ENCODE assay signal across 8 cellular contexts in genomic region chr1:18557621-18558465, GRCh38.
DNase-seq lines count a peak whose midpoint lies in the region; ATAC-seq, FAIRE-seq and TF ChIP-seq lines count a peak whose summit lies in the region.

No MANE protein-coding gene starts in this region.

- WGBS in right cardiac atrium = 6% methylated on average over 29 of the region's 29 CpGs
- 2% methylated on average over 20 of the region's 29 CpGs for WGBS in HepG2 (ENCODE audit: low lambda C conversion rate)
- 2 to 4% methylated on average over 29 of the region's 29 CpGs for WGBS in aorta, 2 donors

- no peak for FAIRE-seq in HepG2 (lab: Jason Lieb, UNC)

- H2AFZ ChIP-seq in HepG2 (ENCODE audit: low read length) = no peak overlapping the region

- TF ChIP-seq CTCF in HepG2 (CRISPR knock-in tag; IDR thresholded peaks at IDR 0.05) (no peak), GM20000 (IDR thresholded peaks at IDR 0.05; ENCODE audit: extremely low read depth, missing control alignments) (no peak)

- no TSS peak for BruUV-seq in HepG2 (replicated peaks; lab: Mats Ljungman, UMichigan)

- no peak overlapping the region for H3K4me3 Mint-ChIP-seq in activated naive CD8-positive, alpha-beta T cell treated with anti-CD3 and anti-CD28 coated beads, Interleukin-2, amount 50 U/mL, for 24 hours

- no peak for TF ChIP-seq EP300 in HepG2 (IDR thresholded peaks at IDR 0.05; ENCODE audit: low read depth in 2 of 2, low read length in 2 of 2)
- no peak for TF ChIP-seq EP300 in HepG2 (CRISPR knock-in tag; IDR thresholded peaks at IDR 0.05; ENCODE audit: borderline replicate concordance)

- POLR2A ChIA-PET in HepG2 (lab: Yijun Ruan, JAX) = no interaction called here

- H3K27ac ChIP-seq in right cardiac atrium (ENCODE audit: low read length) (no peak overlapping the region), HepG2 (ENCODE audit: extremely low read length, insufficient read depth, low read length) (no peak overlapping the region), aorta (ENCODE audit: low read depth in 1 of 2, low read length in 2 of 2) (no peak overlapping the region)

- no peaks in the 10 kb centered on the region for H3K9me3 Mint-ChIP-seq in activated naive CD8-positive, alpha-beta T cell treated with anti-CD3 and anti-CD28 coated beads, Interleukin-2, amount 50 U/mL, for 24 hours

- intact Hi-C loops in right cardiac atrium (cut with DNase I) = no loop called here
- intact Hi-C loops in cardiac septum (cut with DNase I) = no loop called here
- intact Hi-C loops in HepG2 (cut with micrococcal nuclease; ENCODE audit: unreplicated experiment) = no loop called here
- intact Hi-C loops in aorta (cut with DNase I) = no loop called here

- peak; percentile 66 to 71 for ATAC-seq in right cardiac atrium
- ATAC-seq in activated naive CD8-positive, alpha-beta T cell treated with anti-CD3 and anti-CD28 coated beads, Interleukin-2, amount 50 U/mL, for 24 hours = peak; percentile 42
- peak; percentile 75 for ATAC-seq in HepG2
- peak; percentile 36 for ATAC-seq in aorta (ENCODE audit: low FRiP score)
- ATAC-seq in GM18861 (IDR thresholded peaks at IDR 0.05; ENCODE audit: unreplicated experiment) = no peak

- in situ Hi-C loops in HepG2 (cut with HindIII; ENCODE audit: extremely low pct_ligation_motif_present, low pct_unique_long_range_greater_than_20kb) = no loop called here

- CTCF ChIA-PET in HepG2 (lab: Yijun Ruan, JAX; ENCODE audit: low intra/inter-chr PET ratio, low total read pairs) = no interaction called here

- no peaks in the 10 kb centered on the region for H3K36me3 ChIP-seq in HepG2 (replicated peaks in 1 of 2; ENCODE audit: control insufficient read depth in 1 of 2, insufficient read depth in 2 of 2, low read length in 2 of 2)
- no peaks in the 10 kb centered on the region for H3K36me3 ChIP-seq in aorta (ENCODE audit: control insufficient read depth in 1 of 2, insufficient read depth in 2 of 2, low read length in 1 of 2)

- TF ChIP-seq RAD21 in HepG2 (CRISPR knock-in tag; IDR thresholded peaks at IDR 0.05) = no peak

- no peaks in the 10 kb centered on the region for H3K79me2 ChIP-seq in HepG2 (ENCODE audit: insufficient read depth, low read length)

- H3K27me3 Mint-ChIP-seq in activated naive CD8-positive, alpha-beta T cell treated with anti-CD3 and anti-CD28 coated beads, Interleukin-2, amount 50 U/mL, for 24 hours = peaks cover 45% of the 10 kb centered on the region

- H3K9me3 ChIP-seq in right cardiac atrium (ENCODE audit: control insufficient read depth, low read length) = no peaks in the 10 kb centered on the region
- no peaks in the 10 kb centered on the region for H3K9me3 ChIP-seq in HepG2 (ENCODE audit: low read length)
- H3K9me3 ChIP-seq in aorta (ENCODE audit: control insufficient read depth, low read length) = peaks cover 1% of the 10 kb centered on the region

- H3K36me3 Mint-ChIP-seq in activated naive CD8-positive, alpha-beta T cell treated with anti-CD3 and anti-CD28 coated beads, Interleukin-2, amount 50 U/mL, for 24 hours (ENCODE audit: low read depth) = no peaks in the 10 kb centered on the region

- peaks cover 8% of the 10 kb centered on the region for H3K4me1 Mint-ChIP-seq in activated naive CD8-positive, alpha-beta T cell treated with anti-CD3 and anti-CD28 coated beads, Interleukin-2, amount 50 U/mL, for 24 hours

- H3K4me2 ChIP-seq in HepG2 (ENCODE audit: low read depth, low read length) = no peak overlapping the region

- H3K27ac Mint-ChIP-seq in activated naive CD8-positive, alpha-beta T cell treated with anti-CD3 and anti-CD28 coated beads, Interleukin-2, amount 50 U/mL, for 24 hours = no peak overlapping the region

- H3K27me3 ChIP-seq in right cardiac atrium (ENCODE audit: control insufficient read depth, insufficient read depth) = no peaks in the 10 kb centered on the region
- H3K27me3 ChIP-seq in HepG2 (ENCODE audit: control insufficient read depth in 1 of 2, insufficient read depth in 2 of 2, low read length in 2 of 2) = peaks cover 6 to 31% of the 10 kb centered on the region in 2 experiments; a peak in 4 of 5 replicates
- H3K27me3 ChIP-seq in aorta (ENCODE audit: control insufficient read depth in 1 of 2, insufficient read depth in 2 of 2, low read length in 1 of 2) = no peaks in the 10 kb centered on the region

- H3K9ac ChIP-seq in HepG2 (ENCODE audit: insufficient read depth, low read depth, low read length) = no peak overlapping the region

- H3K4me1 ChIP-seq in right cardiac atrium (ENCODE audit: control insufficient read depth, insufficient read depth, low read length) (no peaks in the 10 kb centered on the region), HepG2 (ENCODE audit: insufficient read depth, low read length) (no peaks in the 10 kb centered on the region), aorta (ENCODE audit: control insufficient read depth in 1 of 2, insufficient read depth in 2 of 2, low read length in 2 of 2) (no peaks in the 10 kb centered on the region)

- no peaks in the 10 kb centered on the region for H4K20me1 ChIP-seq in HepG2 (ENCODE audit: insufficient read depth, low read length)

- DNase-seq in right cardiac atrium (peak in 2 of 3 donors; percentile 37 to 74), cardiac septum (ENCODE audit: low spot score) (no peak), HepG2 (ENCODE audit: low spot score) (peak; percentile 21), aorta (no peak), AG08395 (ENCODE audit: low spot score) (no peak), GM20000 (ENCODE audit: low spot score) (no peak)
- DNase-seq in activated naive CD8-positive, alpha-beta T cell treated with anti-CD3 and anti-CD28 coated beads, Interleukin-2, amount 50 U/mL, for 24 hours = peak; percentile 13

- TF ChIP-seq POLR2A in HepG2 (IDR thresholded peaks at IDR 0.05; ENCODE audit: insufficient read depth in 1 of 2, low read depth in 2 of 2, low read length in 2 of 2) = no peak

- H3K4me3 ChIP-seq in right cardiac atrium (ENCODE audit: low read length) (no peak overlapping the region), HepG2 (replicated peaks in 1 of 3; ENCODE audit: insufficient read depth in 1 of 3, low read depth in 2 of 3, low read length in 3 of 3) (no peak overlapping the region), aorta (ENCODE audit: low read length in 2 of 2) (no peak overlapping the region)

TF ChIP-seq in HepG2, 621 proteins besides CTCF, POLR2A, EP300 and RAD21:
- TF ChIP-seq ZSCAN22 (CRISPR knock-in tag; IDR thresholded peaks at IDR 0.05) (peak; percentile 73; the same call in 1 of the 2 replicates), ZNF12 (CRISPR knock-in tag; IDR thresholded peaks at IDR 0.05) (peak; percentile 88), RFXANK (CRISPR knock-in tag; IDR thresholded peaks at IDR 0.05) (no peak), ZNF7 (CRISPR knock-in tag; IDR thresholded peaks at IDR 0.05) (peak; percentile 76), RFX1 (IDR thresholded peaks at IDR 0.05) (no peak; the same call in 1 of the 2 replicates), TCF7 (IDR thresholded peaks at IDR 0.05; ENCODE audit: low read depth) (peak; percentile 4; the same call in 1 of the 2 replicates), ZNF430 (CRISPR knock-in tag; IDR thresholded peaks at IDR 0.05) (no peak)

Comparison
In these comparisons a context has a peak if more than half of its experiments do, and no peak if none do; other contexts are left out.
1. DNase-seq: peak in right cardiac atrium (2 of 3), activated naive CD8-positive, alpha-beta T cell treated with anti-CD3 and anti-CD28 coated beads, Interleukin-2, amount 50 U/mL, for 24 hours (single experiment) and HepG2 (single experiment); none in cardiac septum (single experiment), aorta (0 of 2), AG08395 (single experiment) and GM20000 (single experiment).